Comparison of ENCODE assay signal across 8 cellular contexts in the genomic region with DNA sequence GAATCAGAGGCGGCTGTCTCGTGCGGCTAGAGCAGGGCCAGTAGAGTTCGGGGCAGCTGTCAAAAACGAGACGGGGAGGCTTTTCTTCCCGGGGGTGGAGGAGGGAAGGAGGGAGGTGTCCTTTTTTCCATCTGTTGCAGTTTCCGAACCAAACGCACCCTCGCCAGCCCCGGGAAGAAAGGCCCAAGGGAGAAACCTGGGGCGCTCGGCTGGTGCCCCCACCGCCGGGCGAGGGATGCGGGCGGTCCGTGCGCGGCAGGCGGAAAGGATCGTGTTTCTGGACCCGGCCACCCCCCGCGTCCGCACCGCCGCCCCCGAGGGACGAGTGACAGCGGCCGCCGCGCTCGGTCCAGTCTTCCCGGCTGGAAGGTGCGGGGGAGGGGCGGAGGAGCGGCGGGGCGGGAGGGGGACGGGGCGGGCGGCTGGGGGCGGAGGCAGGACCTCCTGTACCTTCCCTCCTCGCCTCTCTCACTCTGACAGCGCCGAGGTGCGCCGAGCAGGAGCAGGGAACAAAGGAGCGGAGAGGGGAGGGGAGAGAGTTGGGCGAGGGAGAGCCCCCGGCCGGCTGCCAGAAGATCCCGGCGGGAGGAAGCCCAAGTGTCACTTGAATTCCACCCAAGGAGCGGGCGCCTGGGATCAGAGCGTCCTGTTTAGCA. TPM values are rescaled to one million over a fixed set of nuclear protein-coding genes. Genes with fewer than 3 reads are reported as not detected.
A peak's percentile ranks its signal among the peaks of the same experiment; 100 is the strongest.
DNase-seq lines count a peak whose midpoint lies in the region; ATAC-seq lines count a peak whose summit lies in the region.

TGIF1 (plus strand) TSS at position 471 of the 656 bp plus-strand sequence. CDS start 318 bp downstream, outside the sequence.

- ATAC-seq in left lobe of liver (peak; percentile 44), GM19328 (IDR thresholded peaks at IDR 0.05; ENCODE audit: unreplicated experiment) (no peak)

- peak; percentile 54 for DNase-seq in NK-92 treated with Interleukin-12 subunit alpha and Interleukin-12 subunit beta, amount 100 ng/mL, for 24 hours (lab: John Stamatoyannopoulos, UW)
- DNase-seq in NK-92 (lab: John Stamatoyannopoulos, UW; ENCODE audit: unreplicated experiment) = no peak
- DNase-seq in NCI-H2029 (lab: John Stamatoyannopoulos, UW) = peak; percentile 78
- DNase-seq in activated CD4-positive, alpha-beta T cell treated with anti-CD3 and anti-CD28 coated beads for 4 hours = peak; percentile 58
- DNase-seq in dermis blood vessel endothelial cell = peak; percentile 79
- DNase-seq in left lobe of liver (ENCODE audit: low spot score) = peak; percentile 84
- peak; percentile 41 for DNase-seq in stimulated activated CD4-positive, alpha-beta T cell treated with anti-CD3 and anti-CD28 coated beads, Interleukin-2, amount 100 ng/mL, for 4 hours (ENCODE audit: low read depth)

RNA-seq across cellular contexts. Expression of gene TGIF1, which starts in this region (rescaled TPM):
- total RNA-seq in dermis blood vessel endothelial cell (136 and 195 TPM in 2 replicates), left lobe of liver (14.1 TPM)
